8 cellular contexts compared by ENCODE assay signal in the genomic region with DNA sequence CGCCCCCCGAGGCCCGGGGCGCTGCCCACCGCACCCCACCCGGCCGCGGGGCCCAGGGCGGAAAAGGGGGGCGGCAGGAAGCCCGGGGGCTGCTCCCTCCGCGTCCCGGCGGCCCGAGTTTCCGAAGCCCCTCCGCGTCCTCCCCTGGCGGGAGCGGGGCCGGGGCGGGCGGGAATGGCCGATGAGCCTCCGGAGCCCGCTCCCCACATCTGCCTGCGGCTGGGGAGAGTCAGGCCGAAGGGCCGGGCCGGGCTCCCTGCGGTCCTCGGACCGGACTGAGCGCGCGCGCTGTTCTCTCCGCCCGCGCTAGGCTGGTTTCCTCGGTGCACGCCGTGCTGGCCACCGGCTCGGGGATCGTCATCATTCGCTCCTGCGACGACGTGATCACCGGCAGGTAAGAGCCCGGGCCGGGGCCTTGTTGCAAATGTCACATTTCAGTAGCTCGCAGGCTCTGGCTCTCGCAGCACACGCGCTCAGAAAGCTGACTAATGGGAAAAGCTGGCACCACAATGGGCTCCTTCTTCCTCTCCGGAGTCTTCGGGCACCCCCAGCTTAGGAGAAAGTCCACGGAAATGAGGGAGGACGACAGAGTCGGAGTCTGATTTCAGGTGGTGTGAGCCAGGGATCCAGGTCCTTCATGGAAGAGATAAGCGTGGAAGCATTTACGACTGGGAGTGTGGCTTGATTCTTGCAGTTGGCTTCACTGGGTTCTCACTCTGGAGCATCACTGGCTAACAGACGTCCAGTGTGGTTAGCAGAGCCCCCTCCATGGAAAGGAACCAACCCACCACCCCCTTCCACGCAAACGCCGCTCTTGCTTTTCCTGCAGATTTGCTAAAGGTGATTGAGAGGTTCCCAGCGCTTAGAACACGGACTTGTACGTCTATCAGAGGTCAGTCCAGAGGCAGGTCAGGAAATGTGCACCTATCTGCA. TPM values are rescaled to one million over a fixed set of nuclear protein-coding genes. Genes with fewer than 3 reads are reported as not detected.
DNase-seq lines count a peak whose midpoint lies in the region; ATAC-seq, FAIRE-seq and TF ChIP-seq lines count a peak whose summit lies in the region.

No MANE protein-coding gene starts in this region.

- CTCF ChIA-PET in CD4-positive, alpha-beta T cell (lab: Charles Lee): no interaction called here

- intact Hi-C loops in CD4-positive, alpha-beta T cell (cut with DNase I, micrococcal nuclease): loop anchor here in 1 of 2 experiments (2.0 kb wide), 1 partner anchor 18 kb away; no protein-coding TSS in a partner anchor

- POLR2A ChIA-PET in CD4-positive, alpha-beta T cell (lab: Charles Lee): interaction anchor here (1.1 to 1.3 kb wide), 2 partner anchors 19 to 49 kb away, joined by 3 to 4 read pairs; partner anchors contain the start of genes GLOD4 and MRM3

- H3K36me3 Mint-ChIP-seq in CD4-positive, alpha-beta T cell (ENCODE audit: low read depth): no peaks in the 10 kb centered on the region
- H3K36me3 Mint-ChIP-seq in nephron progenitor cell (ENCODE audit: low read depth): peaks cover 36% of the 10 kb centered on the region

- H3K4me1 Mint-ChIP-seq in CD4-positive, alpha-beta T cell (ENCODE audit: low read depth): peaks cover 7% of the 10 kb centered on the region
- peaks cover 29% of the 10 kb centered on the region for H3K4me1 Mint-ChIP-seq in nephron progenitor cell

- peak overlapping the region; percentile 68 for H3K4me3 ChIP-seq in fibroblast of pulmonary artery (replicated peaks; ENCODE audit: low read depth, low read length)

- no peak for TF ChIP-seq CTCF in CD4-positive, alpha-beta T cell (IDR thresholded peaks at IDR 0.05)
- TF ChIP-seq CTCF in fibroblast of pulmonary artery (IDR thresholded peaks at IDR 0.05; ENCODE audit: low read length, missing control alignments): no peak
- TF ChIP-seq CTCF in nephron progenitor cell (IDR thresholded peaks at IDR 0.05): no peak

- no peak overlapping the region for H3K27ac Mint-ChIP-seq in CD4-positive, alpha-beta T cell
- peak overlapping the region; percentile 31 for H3K27ac Mint-ChIP-seq in nephron progenitor cell

- peaks cover 24% of the 10 kb centered on the region for H3K27me3 Mint-ChIP-seq in CD4-positive, alpha-beta T cell
- H3K27me3 Mint-ChIP-seq in nephron progenitor cell (ENCODE audit: low read depth, poor library complexity): peaks cover 15% of the 10 kb centered on the region

- DNase-seq in CD4-positive, alpha-beta T cell: peak in 3 of 10 experiments; percentile 8 to 41 (median 12)
- DNase-seq in LoVo (ENCODE audit: low spot score) (peak; percentile 30), fibroblast of pulmonary artery (ENCODE audit: low read depth) (peak; percentile 20), nephron progenitor cell (peak; percentile 62), urothelium cell line (ENCODE audit: low spot score) (peak; percentile 25)
- peak; percentile 46 for DNase-seq in activated T-cell treated with anti-CD3 and anti-CD28 coated beads, Interleukin-2, amount 50 U/mL, for 1 hour
- no peak for DNase-seq in NK-92 treated with Interleukin-12 subunit alpha and Interleukin-12 subunit beta, amount 100 ng/mL, for 24 hours (lab: John Stamatoyannopoulos, UW)

- H3K9me3 Mint-ChIP-seq in CD4-positive, alpha-beta T cell: no peaks in the 10 kb centered on the region
- H3K9me3 Mint-ChIP-seq in nephron progenitor cell: peaks cover 1% of the 10 kb centered on the region

- peak; percentile 47 for ATAC-seq in CD4-positive, alpha-beta T cell (ENCODE audit: poor library complexity)
- ATAC-seq in GM21360 (IDR thresholded peaks at IDR 0.05; ENCODE audit: unreplicated experiment): peak; percentile 36

- H3K27ac ChIP-seq in CD4-positive, alpha-beta T cell (ENCODE audit: low read depth, low read length): no peak overlapping the region

- H3K27me3 ChIP-seq in CD4-positive, alpha-beta T cell (ENCODE audit: control insufficient read depth, insufficient read depth, low read length): peaks cover 8% of the 10 kb centered on the region

- H3K9me3 ChIP-seq in CD4-positive, alpha-beta T cell (ENCODE audit: control insufficient read depth, low read length): no peaks in the 10 kb centered on the region

- peak overlapping the region; percentile 87 for H3K4me3 Mint-ChIP-seq in CD4-positive, alpha-beta T cell
- peak overlapping the region; percentile 92 for H3K4me3 Mint-ChIP-seq in nephron progenitor cell

- FAIRE-seq in urothelium cell line (lab: Jason Lieb, UNC): no peak

RNA-seq across cellular contexts. Expression of gene TLCD3A, which starts 0.7 kb away (rescaled TPM):
- under 1 TPM; 0.63 to 0.75 TPM for total RNA-seq in CD4-positive, alpha-beta T cell

RNA-seq across cellular contexts. Expression of gene VPS53, which starts 18.4 kb away (rescaled TPM):
- 10 to 100 TPM; 54.0 to 57.0 TPM for total RNA-seq in CD4-positive, alpha-beta T cell

RNA-seq across cellular contexts. Expression of gene GEMIN4, which starts 19.0 kb away (rescaled TPM):
- 10 to 100 TPM; 16.0 to 18.0 TPM for total RNA-seq in CD4-positive, alpha-beta T cell

RNA-seq across cellular contexts. Expression of gene GLOD4, which starts 49.0 kb away (rescaled TPM):
- total RNA-seq in CD4-positive, alpha-beta T cell: 10 to 100 TPM; 88.0 to 89.3 TPM

RNA-seq across cellular contexts. Expression of gene MRM3, which starts 49.1 kb away (rescaled TPM):
- 10 to 100 TPM; 40.8 to 44.1 TPM for total RNA-seq in CD4-positive, alpha-beta T cell
